In the genomic region with DNA sequence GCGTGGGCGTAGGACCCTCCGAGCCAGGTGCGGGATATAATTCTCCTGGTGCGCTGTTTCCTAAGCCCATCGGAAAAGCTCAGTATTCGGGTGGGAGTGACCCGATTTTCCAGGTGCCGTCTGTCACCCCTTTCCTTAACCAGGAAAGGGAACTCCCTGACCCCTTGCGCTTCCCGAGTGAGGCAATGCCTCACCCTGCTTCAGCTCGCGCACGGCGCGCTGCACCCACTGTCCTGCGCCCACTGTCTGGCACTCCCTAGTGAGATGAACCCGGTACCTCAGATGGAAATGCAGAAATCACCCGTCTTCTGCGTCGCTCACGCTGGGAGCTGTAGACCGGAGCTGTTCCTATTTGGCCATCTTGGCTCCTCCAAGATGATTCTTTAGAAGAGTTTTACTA, we compare ENCODE assay signal across 6 cellular contexts.
DNase-seq lines count a peak whose midpoint lies in the region; ATAC-seq, FAIRE-seq and TF ChIP-seq lines count a peak whose summit lies in the region.
"Not testable (repeated sequence)": the region's sequence is repeated elsewhere in the genome, so short reads cannot be mapped to it uniquely, and the experiment has no call there.

No MANE protein-coding gene starts in this region.

- H3K4me2 ChIP-seq in GM23338 (peak overlapping the region; percentile 51), H1 (ENCODE audit: insufficient read depth in 1 of 2, low read depth in 2 of 2, low read length in 2 of 2) (peak overlapping the region in 1 of 2 experiments; percentile 24; a peak in 1 of 4 replicates)
- H3K4me2 ChIP-seq in K562 (ENCODE audit: insufficient read depth, low read length), result not testable (repeated sequence)

- not testable (repeated sequence) for FAIRE-seq in K562 (lab: Jason Lieb, UNC); H1 (lab: Jason Lieb, UNC)

- not testable (repeated sequence) for H3K79me2 ChIP-seq in GM23338 (replicated peaks; ENCODE audit: insufficient read depth); K562 (ENCODE audit: control insufficient read depth, insufficient read depth, low read length); H1 (ENCODE audit: control insufficient read depth in 1 of 2, insufficient read depth in 2 of 2, low read length in 2 of 2)

- not testable (repeated sequence) for H3K79me1 ChIP-seq in H1 (ENCODE audit: low read depth, low read length)

- DNase-seq in ELF-1 (ENCODE audit: low read depth, low spot score) (peak; percentile 2), GM23338 (ENCODE audit: low spot score) (peak; percentile 8), NCI-H526 (lab: John Stamatoyannopoulos, UW) (peak; percentile 10 to 23), H1 (ENCODE audit: low read depth in 1 of 2, low spot score in 2 of 2) (peak in 1 of 2 experiments; percentile 55)
- not testable (repeated sequence) for DNase-seq in K562 (ENCODE audit: extremely low read depth in 1 of 4, low spot score in 3 of 4); neural crest cell (ENCODE audit: low read depth, low spot score)

- not testable (repeated sequence) for H4K91ac ChIP-seq in H1 (replicated peaks; ENCODE audit: insufficient read length, low read length)

- ATAC-seq in GM23338, K562: not testable (repeated sequence)

- intact Hi-C loops in K562 (cut with micrococcal nuclease), result not testable (repeated sequence)

- H2BK5ac ChIP-seq in H1 (ENCODE audit: low read depth, low read length), result not testable (repeated sequence)

- H3K9me1 ChIP-seq in K562 (ENCODE audit: control insufficient read depth, insufficient read depth, low read length), result not testable (repeated sequence)

- BruUV-seq in K562 (replicated peaks; lab: Mats Ljungman, UMichigan), result not testable (repeated sequence)

- not testable (repeated sequence) for H3K36me3 ChIP-seq in GM23338 (ENCODE audit: insufficient read depth); K562 (ENCODE audit: control insufficient read depth, insufficient read depth, low read length); H1 (ENCODE audit: control insufficient read depth in 2 of 4, insufficient read depth in 4 of 4, low read length in 3 of 4)

- POLR2A ChIA-PET in K562 (lab: Yijun Ruan, JAX); H1 (lab: Charles Lee; ENCODE audit: partially characterized antibody): not testable (repeated sequence)

- H3K36me3 Mint-ChIP-seq in GM23338 (ENCODE audit: low read depth); neural crest cell (ENCODE audit: low read depth): not testable (repeated sequence)

- CTCF ChIA-PET in K562 (lab: Yijun Ruan, JAX; ENCODE audit: low intra/inter-chr PET ratio), result not testable (repeated sequence)
- CTCF ChIA-PET in H1 (lab: Charles Lee; ENCODE audit: partially characterized antibody), result interaction anchor here (1.3 kb wide), 1 partner anchor 150 kb away, joined by 3 read pairs; no protein-coding TSS in a partner anchor

- not testable (repeated sequence) for H2AK5ac ChIP-seq in H1 (ENCODE audit: low read depth, low read length)

- not testable (repeated sequence) for H2BK120ac ChIP-seq in H1 (replicated peaks; ENCODE audit: low read depth, low read length)

- H3K4me1 Mint-ChIP-seq in GM23338, result not testable (repeated sequence)
- peaks cover 11% of the 10 kb centered on the region for H3K4me1 Mint-ChIP-seq in neural crest cell

- not testable (repeated sequence) for TF ChIP-seq CTCF in GM23338 (conservative IDR thresholded peaks at IDR 0.05; ENCODE audit: low read depth in 2 of 2); K562 (IDR thresholded peaks at IDR 0.05 in 2 of 3, conservative IDR thresholded peaks at IDR 0.05 in 1 of 3; ENCODE audit: insufficient read depth in 2 of 3, low read depth in 1 of 3, low read length in 3 of 3); H1 (IDR thresholded peaks at IDR 0.05; ENCODE audit: control extremely low read depth in 1 of 3, insufficient read depth in 1 of 3, low read depth in 1 of 3, low read length in 3 of 3); neural crest cell (conservative IDR thresholded peaks at IDR 0.05)

- not testable (repeated sequence) for H3K23ac ChIP-seq in H1 (ENCODE audit: insufficient read length)

- H3F3A ChIP-seq in GM23338 (replicated peaks; ENCODE audit: low read depth), result not testable (repeated sequence)

- TF ChIP-seq POLR2A in K562 (conservative IDR thresholded peaks at IDR 0.05); H1 (IDR thresholded peaks at IDR 0.05; ENCODE audit: control extremely low read depth in 1 of 2, low read depth in 2 of 2, low read length in 2 of 2): not testable (repeated sequence)

- H4K20me1 ChIP-seq in GM23338 (replicated peaks; ENCODE audit: insufficient read depth); K562 (replicated peaks; ENCODE audit: control insufficient read depth, insufficient read depth, low read length); H1 (replicated peaks in 1 of 2; ENCODE audit: control insufficient read depth in 1 of 2, insufficient read depth in 2 of 2, low read length in 2 of 2): not testable (repeated sequence)

- peaks cover 10% of the 10 kb centered on the region; the same call in 1 of the 3 replicates for H3K9me3 Mint-ChIP-seq in GM23338
- not testable (repeated sequence) for H3K9me3 Mint-ChIP-seq in neural crest cell

- not testable (repeated sequence) for H2BK15ac ChIP-seq in H1 (ENCODE audit: low read length)

- H3K4me3 Mint-ChIP-seq in GM23338, neural crest cell: not testable (repeated sequence)

- not testable (repeated sequence) for H3K18ac ChIP-seq in H1 (ENCODE audit: extremely low read depth, low read length)

- H3K4me1 ChIP-seq in GM23338 (ENCODE audit: insufficient read depth); K562 (replicated peaks in 1 of 2; ENCODE audit: control insufficient read depth in 2 of 2, insufficient read depth in 2 of 2, low read length in 2 of 2); H1 (replicated peaks in 1 of 4; ENCODE audit: control insufficient read depth in 3 of 4, insufficient read depth in 4 of 4, low read length in 3 of 4): not testable (repeated sequence)

- H3K9me2 ChIP-seq in GM23338 (ENCODE audit: insufficient read depth), result not testable (repeated sequence)

- not testable (repeated sequence) for H3K27ac ChIP-seq in GM23338 (ENCODE audit: low read depth); K562 (ENCODE audit: extremely low read depth, low read depth, low read length); H1 (ENCODE audit: low read depth, low read length)

- not testable (repeated sequence) for H3K23me2 ChIP-seq in H1 (ENCODE audit: low read depth, low read length)

- WGBS in K562 (ENCODE audit: insufficient coverage, low coverage, missing lambda C conversion rate), result 1% methylated on average over 14 of the region's 23 CpGs
- 80% methylated on average over 23 of the region's 23 CpGs; no CpG with 5 or more reads in 1 of the 2 experiments for WGBS in H1 (ENCODE audit: extremely low coverage in 1 of 2, insufficient coverage in 1 of 2, insufficient read length in 1 of 2, insufficient replicate concordance in 2 of 2, low coverage in 1 of 2, low lambda C conversion rate in 2 of 2, missing lambda C conversion rate in 1 of 2), 2 experiments

- H3K4me3 ChIP-seq in GM23338, result peak overlapping the region; percentile 37; the same call in 1 of the 2 replicates
- H3K4me3 ChIP-seq in K562, result not testable (repeated sequence)
- peak overlapping the region in 1 of 4 experiments; percentile 23; a peak in 1 of 8 replicates for H3K4me3 ChIP-seq in H1 (ENCODE audit: extremely low read depth in 1 of 4, insufficient read depth in 2 of 4, low read depth in 3 of 4, low read length in 4 of 4)

- H3K27ac Mint-ChIP-seq in GM23338, result not testable (repeated sequence)
- peak overlapping the region; percentile 83 for H3K27ac Mint-ChIP-seq in neural crest cell (ENCODE audit: unreplicated experiment)

- H2AFZ ChIP-seq in GM23338 (peak overlapping the region; percentile 63; the same call in 1 of the 2 replicates), K562 (ENCODE audit: low read depth, low read length) (0 out of 2 replicates have a peak overlapping the region, but pooled peaks have one; percentile 40), H1 (ENCODE audit: low read length) (peak overlapping the region; percentile 32; the same call in 1 of the 2 replicates)

- H3K27me3 Mint-ChIP-seq in GM23338 (ENCODE audit: insufficient read depth, low read depth, poor library complexity); neural crest cell (ENCODE audit: low read depth): not testable (repeated sequence)

- not testable (repeated sequence) for H4K8ac ChIP-seq in H1 (ENCODE audit: extremely low read depth, insufficient read depth, low read length)

- not testable (repeated sequence) for TF ChIP-seq EP300 in K562 (IDR thresholded peaks at IDR 0.05; ENCODE audit: low read length); H1 (IDR thresholded peaks at IDR 0.05; ENCODE audit: borderline replicate concordance in 1 of 2, low read depth in 2 of 2, low read length in 2 of 2)

- not testable (repeated sequence) for H3K9me3 ChIP-seq in K562 (replicated peaks; ENCODE audit: control insufficient read depth, insufficient read depth, low read depth, low read length); H1 (ENCODE audit: insufficient read depth in 2 of 2, low read depth in 1 of 2, low read length in 1 of 2)

- not testable (repeated sequence) for H3K27me3 ChIP-seq in GM23338 (ENCODE audit: insufficient read depth); K562 (ENCODE audit: control insufficient read depth in 2 of 2, insufficient read depth in 2 of 2, low read length in 2 of 2); H1 (replicated peaks in 1 of 4; ENCODE audit: control insufficient read depth in 3 of 4, extremely low read depth in 1 of 4, insufficient read depth in 3 of 4, low read length in 3 of 4)

- not testable (repeated sequence) for TF ChIP-seq RAD21 in K562 (CRISPR knock-in tag; conservative IDR thresholded peaks at IDR 0.05 in 1 of 2, IDR thresholded peaks at IDR 0.05 in 1 of 2); H1 (IDR thresholded peaks at IDR 0.05 in 1 of 2, conservative IDR thresholded peaks at IDR 0.05 in 1 of 2; ENCODE audit: low read depth in 2 of 2, low read length in 2 of 2)

- not testable (repeated sequence) for H2BK12ac ChIP-seq in H1 (ENCODE audit: low read depth, low read length)

- not testable (repeated sequence) for H3K56ac ChIP-seq in H1 (replicated peaks; ENCODE audit: insufficient read length, low read depth, low read length)

- not testable (repeated sequence) for H3K4ac ChIP-seq in H1 (replicated peaks; ENCODE audit: insufficient read length, low read depth, low read length)

- not testable (repeated sequence) for H2BK20ac ChIP-seq in H1 (ENCODE audit: low read length)

- H4K5ac ChIP-seq in H1 (ENCODE audit: insufficient read length, low read depth, low read length), result not testable (repeated sequence)

- not testable (repeated sequence) for H3K14ac ChIP-seq in H1 (ENCODE audit: insufficient read length)

- in situ Hi-C loops in K562 (cut with MboI), result not testable (repeated sequence)

- peak overlapping the region in 1 of 2 experiments; percentile 52; a peak in 2 of 4 replicates for H3K9ac ChIP-seq in K562 (ENCODE audit: insufficient read depth in 1 of 2, low read depth in 2 of 2, low read length in 2 of 2)
- H3K9ac ChIP-seq in H1 (replicated peaks in 1 of 4; ENCODE audit: extremely low read depth in 1 of 4, low read depth in 3 of 4, low read length in 3 of 4), result not testable (repeated sequence)
